ENCODE assay signal across 14 cellular contexts in genomic region chr2:73292316-73292905, GRCh38. TPM values are rescaled to one million over a fixed set of nuclear protein-coding genes. Genes with fewer than 3 reads are reported as not detected.
DNase-seq lines count a peak whose midpoint lies in the region; ATAC-seq and TF ChIP-seq lines count a peak whose summit lies in the region.
"Had no signal": no experiment of that assay in that cellular context is flagged by ENCODE, and none has a peak within 500 bp of the region (broad histone marks: within the 10 kb centered on the region; RNA-seq: fewer than 3 reads in every experiment).

No MANE protein-coding gene starts in this region.

- H3K4me3 ChIP-seq in HUES64 (ENCODE audit: low read length) (peak overlapping the region; percentile 72), neural progenitor cell (peak overlapping the region; percentile 64), colonic mucosa (no peak overlapping the region)

- peak overlapping the region; percentile 72 for H3K4me3 Mint-ChIP-seq in central memory CD8-positive, alpha-beta T cell
- peak overlapping the region; percentile 64 for H3K4me3 Mint-ChIP-seq in neural progenitor cell

- peak overlapping the region; percentile 93 for H3K4me2 ChIP-seq in neural progenitor cell

- H2AFZ ChIP-seq in neural progenitor cell (replicated peaks): no peak overlapping the region

- 6% methylated on average over 38 of the region's 38 CpGs for WGBS in HUES64

- H3K4me1 ChIP-seq in HUES64 (ENCODE audit: insufficient read depth, low read length) (peaks cover 2% of the 10 kb centered on the region; the same call in 1 of the 2 replicates), neural progenitor cell (peaks cover 3% of the 10 kb centered on the region), colonic mucosa (peaks cover 6% of the 10 kb centered on the region)

- H3K27me3 ChIP-seq in HUES64 (ENCODE audit: insufficient read depth, low read length): peaks cover 100% of the 10 kb centered on the region
- peaks cover 100% of the 10 kb centered on the region for H3K27me3 ChIP-seq in neural progenitor cell
- H3K27me3 ChIP-seq in colonic mucosa: peaks cover 66% of the 10 kb centered on the region

- intact Hi-C loops in colonic mucosa (cut with DNase I): no loop called here

- H3K36me3 ChIP-seq in HUES64 (ENCODE audit: insufficient read depth, low read length) (no peaks in the 10 kb centered on the region), neural progenitor cell (no peaks in the 10 kb centered on the region), colonic mucosa (no peaks in the 10 kb centered on the region)
- H3K36me3 ChIP-seq: neutrophil had no signal

- peaks cover 36% of the 10 kb centered on the region for H4K20me1 ChIP-seq in neural progenitor cell (ENCODE audit: low read depth)

- H3K9ac ChIP-seq in HUES64 (ENCODE audit: low read depth, low read length) (no peak overlapping the region), neural progenitor cell (no peak overlapping the region), colonic mucosa (ENCODE audit: low read depth in 2 of 2, low read length in 2 of 2) (no peak overlapping the region)

- H3K4me1 Mint-ChIP-seq in central memory CD8-positive, alpha-beta T cell: peaks cover 9% of the 10 kb centered on the region
- H3K4me1 Mint-ChIP-seq in neural progenitor cell: peaks cover 15% of the 10 kb centered on the region

- no peak overlapping the region for H3K27ac ChIP-seq in HUES64 (ENCODE audit: low read depth, low read length)
- no peak overlapping the region for H3K27ac ChIP-seq in neural progenitor cell
- H3K27ac ChIP-seq in colonic mucosa: no peak overlapping the region
- H3K27ac ChIP-seq: neutrophil had no signal

- DNase-seq in activated CD4-positive, CD25-positive, alpha-beta regulatory T cell treated with anti-CD3 and anti-CD28 coated beads, Interleukin-2, amount 50 U/mL, for 72 hours: peak; percentile 37
- DNase-seq in central memory CD8-positive, alpha-beta T cell (ENCODE audit: low spot score in 2 of 2): no peak
- DNase-seq in neural progenitor cell (ENCODE audit: low spot score) (no peak), D341Med (ENCODE audit: low spot score) (no peak), NCI-H1436 (lab: John Stamatoyannopoulos, UW) (no peak), colonic mucosa (no peak)
- DNase-seq: activated effector memory CD4-positive, alpha-beta T cell treated with Interleukin-2 at 50 U/mL for 16 hours; effector CD4-positive, alpha-beta T cell had no signal

- H3K36me3 Mint-ChIP-seq in central memory CD8-positive, alpha-beta T cell (ENCODE audit: insufficient read depth): peaks cover 10% of the 10 kb centered on the region
- no peaks in the 10 kb centered on the region for H3K36me3 Mint-ChIP-seq in neural progenitor cell

- TF ChIP-seq CTCF in neural progenitor cell (IDR thresholded peaks at IDR 0.05): no peak
- no peak for TF ChIP-seq CTCF in colonic mucosa (IDR thresholded peaks at IDR 0.05)

- no peak for ATAC-seq in activated CD4-positive, CD25-positive, alpha-beta regulatory T cell treated with anti-CD3 and anti-CD28 coated beads, Interleukin-2, amount 50 U/mL, for 24 hours
- no peak for ATAC-seq in central memory CD8-positive, alpha-beta T cell (replicated peaks; ENCODE audit: extremely low read depth, poor library complexity, severe bottlenecking)
- ATAC-seq: K562 had no signal

- H3K9me3 ChIP-seq in HUES64 (ENCODE audit: insufficient read depth, low read depth, low read length) (no peaks in the 10 kb centered on the region), neural progenitor cell (ENCODE audit: low read depth) (no peaks in the 10 kb centered on the region), colonic mucosa (no peaks in the 10 kb centered on the region)
- H3K9me3 ChIP-seq: neutrophil had no signal

- H3K79me2 ChIP-seq in neural progenitor cell (ENCODE audit: low read depth): no peaks in the 10 kb centered on the region

- H3K9me3 Mint-ChIP-seq in central memory CD8-positive, alpha-beta T cell: no peaks in the 10 kb centered on the region
- H3K9me3 Mint-ChIP-seq in neural progenitor cell: no peaks in the 10 kb centered on the region
- H3K9me3 Mint-ChIP-seq: T-helper 1 cell treated with Interleukin-12 subunit alpha and Interleukin-12 subunit beta and Interleukin-4 antibody, amounts not matched to agents 30 μg/mL and 1 μg/mL, for 36 hours had no signal

- H3K27me3 Mint-ChIP-seq in central memory CD8-positive, alpha-beta T cell: peaks cover 64% of the 10 kb centered on the region
- peaks cover 79% of the 10 kb centered on the region for H3K27me3 Mint-ChIP-seq in neural progenitor cell (ENCODE audit: insufficient read depth, low read depth)

- H3F3A ChIP-seq in neural progenitor cell (ENCODE audit: low read depth): peaks cover 14% of the 10 kb centered on the region

- no peak overlapping the region for H3K27ac Mint-ChIP-seq in central memory CD8-positive, alpha-beta T cell (ENCODE audit: low read depth)
- H3K27ac Mint-ChIP-seq in neural progenitor cell: no peak overlapping the region
- H3K27ac Mint-ChIP-seq: T-helper 1 cell treated with Interleukin-12 subunit alpha and Interleukin-12 subunit beta and Interleukin-4 antibody, amounts not matched to agents 30 μg/mL and 1 μg/mL, for 36 hours had no signal

RNA-seq across cellular contexts. Expression of gene EGR4, which starts 0.9 kb away (rescaled TPM):
- polyA plus RNA-seq in HUES64 (2013, experiment 1 of 2): not detected
- not detected for polyA plus RNA-seq in HUES64 (2013, experiment 2 of 2)
- 0.40 TPM in 1 of 2 replicates, not detected in the other for total RNA-seq in neural progenitor cell (ENCODE audit: low replicate concordance)
- not detected for total RNA-seq in colonic mucosa
- total RNA-seq: K562 had no signal
- polyA plus RNA-seq: BJ, K562 had no signal

RNA-seq across cellular contexts. Expression of gene FBXO41, which starts 8.1 kb away (rescaled TPM):
- polyA plus RNA-seq in HUES64 (2013, experiment 1 of 2): 3.4 TPM
- polyA plus RNA-seq in HUES64 (2013, experiment 2 of 2): 3.9 TPM
- total RNA-seq in neural progenitor cell (ENCODE audit: low replicate concordance) (1.5 and 6.3 TPM in 2 replicates), colonic mucosa (1 to 10 TPM; 2.4 to 2.5 TPM)

RNA-seq across cellular contexts. Expression of gene CCT7, which starts 58.3 kb away (rescaled TPM):
- 267 TPM for polyA plus RNA-seq in HUES64 (2013, experiment 1 of 2)
- polyA plus RNA-seq in HUES64 (2013, experiment 2 of 2): 253 TPM
- total RNA-seq in neural progenitor cell (ENCODE audit: low replicate concordance): 365 and 456 TPM in 2 replicates
- total RNA-seq in colonic mucosa: 100 to 1,000 TPM; 147 to 353 TPM

RNA-seq across cellular contexts. Expression of gene PRADC1, which starts 59.4 kb away (rescaled TPM):
- polyA plus RNA-seq in HUES64 (2013, experiment 1 of 2): 8.6 TPM
- 8.6 TPM for polyA plus RNA-seq in HUES64 (2013, experiment 2 of 2)
- total RNA-seq in neural progenitor cell (ENCODE audit: low replicate concordance): 3.9 and 8.2 TPM in 2 replicates
- total RNA-seq in colonic mucosa: 10 to 100 TPM; 36.2 to 47.5 TPM
